ENCODE assay signal across 1 cellular context in genomic region chr10:16890691-16891090, GRCh38.
TF ChIP-seq lines count a peak whose summit lies in the region.

No MANE protein-coding gene starts in this region.

TF ChIP-seq in HCT116, 20 proteins besides CTCF, POLR2A, EP300 and RAD21 (continued from another document):
- TF ChIP-seq, protein P1, sequence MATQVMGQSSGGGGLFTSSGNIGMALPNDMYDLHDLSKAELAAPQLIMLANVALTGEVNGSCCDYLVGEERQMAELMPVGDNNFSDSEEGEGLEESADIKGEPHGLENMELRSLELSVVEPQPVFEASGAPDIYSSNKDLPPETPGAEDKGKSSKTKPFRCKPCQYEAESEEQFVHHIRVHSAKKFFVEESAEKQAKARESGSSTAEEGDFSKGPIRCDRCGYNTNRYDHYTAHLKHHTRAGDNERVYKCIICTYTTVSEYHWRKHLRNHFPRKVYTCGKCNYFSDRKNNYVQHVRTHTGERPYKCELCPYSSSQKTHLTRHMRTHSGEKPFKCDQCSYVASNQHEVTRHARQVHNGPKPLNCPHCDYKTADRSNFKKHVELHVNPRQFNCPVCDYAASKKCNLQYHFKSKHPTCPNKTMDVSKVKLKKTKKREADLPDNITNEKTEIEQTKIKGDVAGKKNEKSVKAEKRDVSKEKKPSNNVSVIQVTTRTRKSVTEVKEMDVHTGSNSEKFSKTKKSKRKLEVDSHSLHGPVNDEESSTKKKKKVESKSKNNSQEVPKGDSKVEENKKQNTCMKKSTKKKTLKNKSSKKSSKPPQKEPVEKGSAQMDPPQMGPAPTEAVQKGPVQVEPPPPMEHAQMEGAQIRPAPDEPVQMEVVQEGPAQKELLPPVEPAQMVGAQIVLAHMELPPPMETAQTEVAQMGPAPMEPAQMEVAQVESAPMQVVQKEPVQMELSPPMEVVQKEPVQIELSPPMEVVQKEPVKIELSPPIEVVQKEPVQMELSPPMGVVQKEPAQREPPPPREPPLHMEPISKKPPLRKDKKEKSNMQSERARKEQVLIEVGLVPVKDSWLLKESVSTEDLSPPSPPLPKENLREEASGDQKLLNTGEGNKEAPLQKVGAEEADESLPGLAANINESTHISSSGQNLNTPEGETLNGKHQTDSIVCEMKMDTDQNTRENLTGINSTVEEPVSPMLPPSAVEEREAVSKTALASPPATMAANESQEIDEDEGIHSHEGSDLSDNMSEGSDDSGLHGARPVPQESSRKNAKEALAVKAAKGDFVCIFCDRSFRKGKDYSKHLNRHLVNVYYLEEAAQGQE (IDR thresholded peaks at IDR 0.05; ENCODE audit: low read depth): no peak
